14 cellular contexts compared by ENCODE assay signal in genomic region chr15:62769604-62770003, GRCh38.
A peak's percentile ranks its signal among the peaks of the same experiment; 100 is the strongest.
DNase-seq lines count a peak whose midpoint lies in the region; ATAC-seq, FAIRE-seq and TF ChIP-seq lines count a peak whose summit lies in the region.
"Had no signal": no experiment of that assay in that cellular context is flagged by ENCODE, and none has a peak within 500 bp of the region (broad histone marks: within the 10 kb centered on the region; RNA-seq: fewer than 3 reads in every experiment).

No MANE protein-coding gene starts in this region.

- no peaks in the 10 kb centered on the region for H3K9me3 ChIP-seq in mesodermal cell (ENCODE audit: control insufficient read depth, low read length)
- no peaks in the 10 kb centered on the region for H3K9me3 ChIP-seq in small intestine (ENCODE audit: control insufficient read depth, low read depth)
- H3K9me3 ChIP-seq in tibial nerve = no peaks in the 10 kb centered on the region
- no peaks in the 10 kb centered on the region for H3K9me3 ChIP-seq in right atrium auricular region

- no peak for ATAC-seq in stimulated activated naive B cell treated with anti-CD40 and anti-IgM and Interleukin-4, amounts not matched to agents 10 μg/mL and 1 μg/mL and 100 μg/mL, for 72 hours (replicated peaks)
- ATAC-seq: activated naive CD4-positive, alpha-beta T cell treated with anti-CD3 and anti-CD28 coated beads, Interleukin-2, amount 50 U/mL, for 72 hours had no signal

- TF ChIP-seq CTCF in bronchial epithelial cell (IDR thresholded peaks at IDR 0.05; ENCODE audit: insufficient read depth, low read length, severe bottlenecking) (no peak), tibial nerve (IDR thresholded peaks at IDR 0.05) (no peak), right atrium auricular region (IDR thresholded peaks at IDR 0.05) (no peak)

- H3K4me3 Mint-ChIP-seq in stimulated activated naive B cell treated with anti-CD40 and anti-IgM and Interleukin-4, amounts not matched to agents 10 μg/mL and 1 μg/mL and 100 μg/mL, for 72 hours = no peak overlapping the region
- H3K4me3 Mint-ChIP-seq: B cell, type B pancreatic cell had no signal

- DNase-seq in Daoy (ENCODE audit: low read depth) (peak; percentile 86), NCI-H2227 treated with DMSO at 0.1 percent for 48 hours (lab: John Stamatoyannopoulos, UW) (peak; percentile 14), bronchial epithelial cell (ENCODE audit: low read depth) (peak; percentile 92), small intestine (no peak), tibial nerve (ENCODE audit: low spot score in 2 of 2) (no peak), right atrium auricular region (ENCODE audit: low spot score) (no peak)
- DNase-seq in stimulated activated naive B cell treated with anti-CD40 and anti-IgM and Interleukin-4, amounts not matched to agents 10 μg/mL and 1 μg/mL and 100 μg/mL, for 72 hours = no peak
- DNase-seq: activated CD4-positive, CD25-positive, alpha-beta regulatory T cell had no signal

- TF ChIP-seq EP300 in tibial nerve (IDR thresholded peaks at IDR 0.05) = no peak

- FAIRE-seq in bronchial epithelial cell (lab: Jason Lieb, UNC) (no peak), small intestine (lab: Jason Lieb, UNC) (no peak)
- FAIRE-seq: GM12892 had no signal

- no peaks in the 10 kb centered on the region for H3K36me3 ChIP-seq in bronchial epithelial cell (ENCODE audit: control insufficient read depth, insufficient read depth, low read length)
- H3K36me3 ChIP-seq in mesodermal cell (ENCODE audit: control insufficient read depth, insufficient read depth, low read length) = peaks cover 29% of the 10 kb centered on the region
- peaks cover 2 to 17% of the 10 kb centered on the region in 2 donors for H3K36me3 ChIP-seq in small intestine (ENCODE audit: control insufficient read depth in 2 of 2, insufficient read depth in 2 of 2, low read length in 2 of 2)
- peaks cover 0 to 99% (median 5%) of the 10 kb centered on the region in 3 donors for H3K36me3 ChIP-seq in tibial nerve
- peaks cover 5% of the 10 kb centered on the region for H3K36me3 ChIP-seq in right atrium auricular region

- H3K27ac ChIP-seq in mesodermal cell (ENCODE audit: low read depth, low read length, severe bottlenecking) = peak overlapping the region; percentile 47
- H3K27ac ChIP-seq in small intestine (ENCODE audit: low read depth in 1 of 2, low read length in 1 of 2) = no peak overlapping the region
- no peak overlapping the region for H3K27ac ChIP-seq in tibial nerve
- no peak overlapping the region for H3K27ac ChIP-seq in right atrium auricular region
- H3K27ac ChIP-seq: parathyroid adenoma had no signal

- H3K4me1 ChIP-seq in mesodermal cell (ENCODE audit: control insufficient read depth, insufficient read depth, low read length, poor library complexity, severe bottlenecking) (peaks cover 28% of the 10 kb centered on the region), small intestine (ENCODE audit: control insufficient read depth in 2 of 2, insufficient read depth in 1 of 2, low read depth in 1 of 2, low read length in 1 of 2) (no peaks in the 10 kb centered on the region), tibial nerve (no peaks in the 10 kb centered on the region), right atrium auricular region (no peaks in the 10 kb centered on the region)
- H3K4me1 ChIP-seq: parathyroid adenoma had no signal

- no peaks in the 10 kb centered on the region for H3K4me1 Mint-ChIP-seq in stimulated activated naive B cell treated with anti-CD40 and anti-IgM and Interleukin-4, amounts not matched to agents 10 μg/mL and 1 μg/mL and 100 μg/mL, for 72 hours
- H3K4me1 Mint-ChIP-seq: B cell had no signal

- no peaks in the 10 kb centered on the region for H3K9me3 Mint-ChIP-seq in stimulated activated naive B cell treated with anti-CD40 and anti-IgM and Interleukin-4, amounts not matched to agents 10 μg/mL and 1 μg/mL and 100 μg/mL, for 72 hours
- H3K9me3 Mint-ChIP-seq: activated naive CD4-positive, alpha-beta T cell treated with anti-CD3 and anti-CD28 coated beads, Interleukin-2, amount 50 U/mL, for 72 hours; type B pancreatic cell had no signal

- no peaks in the 10 kb centered on the region for H3K36me3 Mint-ChIP-seq in stimulated activated naive B cell treated with anti-CD40 and anti-IgM and Interleukin-4, amounts not matched to agents 10 μg/mL and 1 μg/mL and 100 μg/mL, for 72 hours
- H3K36me3 Mint-ChIP-seq: activated naive CD4-positive, alpha-beta T cell treated with anti-CD3 and anti-CD28 coated beads, Interleukin-2, amount 50 U/mL, for 72 hours had no signal

- H3K27me3 ChIP-seq in bronchial epithelial cell (ENCODE audit: control insufficient read depth, insufficient read depth, low read length) = no peaks in the 10 kb centered on the region
- H3K27me3 ChIP-seq in small intestine (ENCODE audit: control insufficient read depth in 2 of 2, insufficient read depth in 2 of 2, low read length in 2 of 2) = no peaks in the 10 kb centered on the region
- no peaks in the 10 kb centered on the region for H3K27me3 ChIP-seq in tibial nerve
- no peaks in the 10 kb centered on the region for H3K27me3 ChIP-seq in right atrium auricular region

- H3K27me3 Mint-ChIP-seq in stimulated activated naive B cell treated with anti-CD40 and anti-IgM and Interleukin-4, amounts not matched to agents 10 μg/mL and 1 μg/mL and 100 μg/mL, for 72 hours = no peaks in the 10 kb centered on the region
- H3K27me3 Mint-ChIP-seq: B cell, type B pancreatic cell had no signal

- TF ChIP-seq POLR2A in tibial nerve (IDR thresholded peaks at IDR 0.05) = no peak

- 67 to 100% methylated on average over 1 to 2 of the region's 3 CpGs for WGBS in mesodermal cell (ENCODE audit: insufficient coverage in 2 of 2), 2 experiments
- 84 to 89% (median 87%) methylated on average over 3 of the region's 3 CpGs for WGBS in small intestine, 3 donors
- 85 to 89% methylated on average over 3 of the region's 3 CpGs for WGBS in tibial nerve, 2 donors

- H3K4me3 ChIP-seq in bronchial epithelial cell (ENCODE audit: low read depth, low read length) = no peak overlapping the region
- no peak overlapping the region for H3K4me3 ChIP-seq in mesodermal cell (ENCODE audit: extremely low read depth, insufficient read depth, low read length, poor library complexity, severe bottlenecking)
- no peak overlapping the region for H3K4me3 ChIP-seq in small intestine (ENCODE audit: low read depth in 1 of 2, low read length in 2 of 2)
- H3K4me3 ChIP-seq in tibial nerve = no peak overlapping the region
- no peak overlapping the region for H3K4me3 ChIP-seq in right atrium auricular region

- no peak overlapping the region for H3K27ac Mint-ChIP-seq in stimulated activated naive B cell treated with anti-CD40 and anti-IgM and Interleukin-4, amounts not matched to agents 10 μg/mL and 1 μg/mL and 100 μg/mL, for 72 hours
- H3K27ac Mint-ChIP-seq: activated naive CD4-positive, alpha-beta T cell treated with anti-CD3 and anti-CD28 coated beads, Interleukin-2, amount 50 U/mL, for 72 hours; B cell; type B pancreatic cell had no signal

Comparison
In these comparisons a context has a peak if more than half of its experiments do, and no peak if none do; other contexts are left out.
1. DNase-seq: peak in Daoy (single experiment), NCI-H2227 treated with DMSO at 0.1 percent for 48 hours (single experiment) and bronchial epithelial cell (single experiment); none in small intestine (single experiment), stimulated activated naive B cell treated with anti-CD40 and anti-IgM and Interleukin-4, amounts not matched to agents 10 μg/mL and 1 μg/mL and 100 μg/mL, for 72 hours (single experiment), tibial nerve (0 of 2) and right atrium auricular region (single experiment).